Comparison of ENCODE assay signal across 22 cellular contexts in the genomic region with DNA sequence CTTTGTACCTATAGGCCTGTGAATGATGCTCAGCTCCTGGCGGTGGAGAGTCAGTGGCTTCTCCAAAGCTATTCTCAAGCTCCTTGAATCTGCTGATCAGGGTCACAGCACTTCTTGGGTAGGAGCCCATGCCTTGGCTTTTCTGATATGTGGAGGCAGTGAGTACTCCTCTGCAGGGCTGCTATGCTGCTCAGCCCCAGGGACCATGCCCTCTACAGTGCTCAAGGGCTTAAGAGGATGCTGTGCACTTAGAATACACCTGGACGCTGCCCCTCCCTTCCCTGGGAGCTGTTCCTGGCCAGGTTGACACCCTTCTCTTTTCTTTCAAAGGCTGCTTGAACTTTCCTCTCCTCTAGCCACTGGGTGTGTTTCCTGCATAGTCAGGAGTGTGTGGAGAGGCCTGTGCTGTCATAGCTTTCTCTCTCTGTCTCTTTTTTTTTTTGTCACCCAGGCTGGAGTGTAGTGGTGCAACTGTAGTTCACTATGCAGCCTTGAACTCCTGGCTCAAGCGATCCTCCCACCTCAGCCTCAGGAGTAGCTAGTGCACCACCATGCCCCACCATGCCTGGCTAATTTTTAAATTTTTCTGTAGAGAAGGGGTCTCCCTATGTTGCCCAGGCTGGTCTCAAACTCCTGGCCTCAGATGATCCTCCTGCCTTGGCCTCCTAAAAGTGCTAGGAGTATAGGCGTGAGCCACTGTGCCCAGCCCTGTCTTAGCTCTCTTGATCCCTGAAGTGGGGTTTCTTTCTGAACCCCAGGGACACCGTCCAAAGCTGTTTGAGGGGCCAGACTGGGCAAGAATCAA.
"Had no signal": no experiment of that assay in that cellular context is flagged by ENCODE, and none has a peak within 500 bp of the region (broad histone marks: within the 10 kb centered on the region; RNA-seq: fewer than 3 reads in every experiment).

No MANE protein-coding gene starts in this region.

- ATAC-seq: K562 had no signal

- H3K9me3 ChIP-seq: SK-N-SH had no signal

- H3K4me3 ChIP-seq: K562 had no signal

- H3K4me3 Mint-ChIP-seq: IgD-negative memory B cell had no signal

- H3K27ac ChIP-seq: KMS-11 had no signal

- DNase-seq: Kasumi-1, MM.1S, NCI-H1048, NCI-H1105, NCI-H1417, NCI-H1436 treated with DMSO at 0.1 percent for 48 hours, NCI-H1694, NCI-H187 treated with DMSO at 0.1 percent for 48 hours, NCI-H2029 treated with DMSO at 0.1 percent for 48 hours, NCI-H2171, NCI-H226, NCI-H446, NCI-H510A, NCI-H524 treated with DMSO at 0.1 percent for 48 hours, NCI-H69, NCI-H774, RPMI8226, SHP77, SK-N-SH had no signal
